In genomic region chr13:20142019-20142926, GRCh38 we compare ENCODE assay signal across 27 cellular contexts. TPM values are rescaled to one million over a fixed set of nuclear protein-coding genes. Genes with fewer than 3 reads are reported as not detected.
DNase-seq lines count a peak whose midpoint lies in the region; TF ChIP-seq lines count a peak whose summit lies in the region.
"Had no signal": no experiment of that assay in that cellular context is flagged by ENCODE, and none has a peak within 500 bp of the region (broad histone marks: within the 10 kb centered on the region; RNA-seq: fewer than 3 reads in every experiment).

No MANE protein-coding gene starts in this region.

- H3K27ac ChIP-seq in right atrium auricular region: peak overlapping the region; percentile 59 to 69
- no peak overlapping the region for H3K27ac ChIP-seq in skeletal muscle tissue (ENCODE audit: low read depth, low read length)
- H3K27ac ChIP-seq: breast epithelium, ovary, spleen, transverse colon had no signal

- no peak for TF ChIP-seq CTCF in BE2C (IDR thresholded peaks at IDR 0.05; ENCODE audit: low read depth, low read length)
- TF ChIP-seq CTCF in right atrium auricular region (IDR thresholded peaks at IDR 0.05): no peak

- H3K4me1 ChIP-seq in BE2C (no peaks in the 10 kb centered on the region), right atrium auricular region (peaks cover 0 to 17% of the 10 kb centered on the region in 2 donors), skeletal muscle tissue (ENCODE audit: control insufficient read depth in 3 of 3, insufficient read depth in 3 of 3, low read length in 3 of 3) (peaks cover 4 to 15% (median 14%) of the 10 kb centered on the region in 3 donors)
- H3K4me1 ChIP-seq: breast epithelium had no signal

- peak overlapping the region in 1 of 3 donors; percentile 33 for H3K9ac ChIP-seq in skeletal muscle tissue (ENCODE audit: low read depth in 1 of 3, low read length in 3 of 3)

- H3K4me3 ChIP-seq in BE2C (ENCODE audit: low read depth, low read length) (peak overlapping the region; percentile 28), H7 (ENCODE audit: insufficient read depth, low read depth, low read length) (no peak overlapping the region), right atrium auricular region (no peak overlapping the region), skeletal muscle tissue (ENCODE audit: low read length in 3 of 3) (peak overlapping the region in 2 of 3 donors; percentile 29 to 46)
- H3K4me3 ChIP-seq: K562, mucosa of descending colon, ovary, transverse colon had no signal

- DNase-seq in BE2C (no peak), H7 (peak; percentile 65), right atrium auricular region (ENCODE audit: low spot score) (peak; percentile 26), NCI-H146 (lab: John Stamatoyannopoulos, UW) (no peak), C1 segment of cervical spinal cord (lab: John Stamatoyannopoulos, UW) (no peak)
- DNase-seq in stimulated activated CD4-positive, alpha-beta T cell treated with anti-CD3 and anti-CD28 coated beads, Interleukin-12 subunit alpha, Interleukin-12 subunit beta, amount 100 ng/mL, for 4 hours: no peak
- DNase-seq: activated CD4-positive, CD25-positive, alpha-beta regulatory T cell treated with anti-CD3 and anti-CD28 coated beads, Interleukin-2, amount 50 U/mL, for 72 hours; activated CD8-positive, alpha-beta T cell treated with anti-CD3 and anti-CD28 coated beads for 36 hours; amygdala; CD4-positive, CD25-positive, alpha-beta regulatory T cell; DMS79 treated with DMSO at 0.1 percent for 48 hours; GF-D8; hypothalamus; mammary epithelial cell; mucosa of descending colon; NCI-H1105; NCI-H187 treated with DMSO at 0.1 percent for 48 hours; NCI-H2227 treated with DMSO at 0.1 percent for 48 hours; NCI-H526 treated with DMSO at 0.1 percent for 48 hours; ovary; PC-3; spleen; stimulated activated CD8-positive, alpha-beta memory T cell treated with anti-CD3 and anti-CD28 coated beads, Interleukin-4, amount 100 ng/mL, for 48 hours; transverse colon had no signal

- H3K36me3 ChIP-seq in BE2C: no peaks in the 10 kb centered on the region
- H3K36me3 ChIP-seq in H7 (replicated peaks; ENCODE audit: control insufficient read depth, insufficient read depth, low read length): no peaks in the 10 kb centered on the region
- no peaks in the 10 kb centered on the region for H3K36me3 ChIP-seq in right atrium auricular region
- H3K36me3 ChIP-seq in skeletal muscle tissue (ENCODE audit: control insufficient read depth in 3 of 3, insufficient read depth in 3 of 3, low read length in 3 of 3): no peaks in the 10 kb centered on the region
- H3K36me3 ChIP-seq: breast epithelium, ovary, spleen, transverse colon had no signal

- H3K27me3 ChIP-seq in BE2C (peaks cover 91% of the 10 kb centered on the region), H7 (ENCODE audit: control insufficient read depth, insufficient read depth, low read length) (peaks cover 8% of the 10 kb centered on the region), right atrium auricular region (no peaks in the 10 kb centered on the region), skeletal muscle tissue (ENCODE audit: control insufficient read depth in 3 of 3, insufficient read depth in 3 of 3, low read length in 3 of 3) (peaks cover 15 to 49% (median 49%) of the 10 kb centered on the region in 3 donors)
- H3K27me3 ChIP-seq: ovary had no signal

- H3K9me3 ChIP-seq in BE2C: no peaks in the 10 kb centered on the region
- no peaks in the 10 kb centered on the region for H3K9me3 ChIP-seq in right atrium auricular region
- H3K9me3 ChIP-seq in skeletal muscle tissue (ENCODE audit: control insufficient read depth in 3 of 3, low read length in 3 of 3): no peaks in the 10 kb centered on the region
- H3K9me3 ChIP-seq: breast epithelium, mucosa of descending colon, ovary, spleen, transverse colon had no signal

RNA-seq across cellular contexts. Expression of gene GJA3, which starts 18.6 kb away (rescaled TPM):
- polyA plus RNA-seq in BE2C (2012; ENCODE audit: insufficient read depth, insufficient read length, low read depth): not detected
- 0.03 and 0.15 TPM in 2 replicates for total RNA-seq in H7 (2014; rRNA removed; shearing (Covaris generic))
- total RNA-seq in right atrium auricular region (1 to 10 TPM; 3.2 to 8.5 TPM), skeletal muscle tissue (2.1 TPM)
- total RNA-seq: CD4-positive, CD25-positive, alpha-beta regulatory T cell; mucosa of descending colon had no signal

RNA-seq across cellular contexts. Expression of gene GJB2, which starts 50.5 kb away (rescaled TPM):
- not detected for polyA plus RNA-seq in BE2C (2012; ENCODE audit: insufficient read depth, insufficient read length, low read depth)
- 0.07 TPM in 1 of 2 replicates, not detected in the other for total RNA-seq in H7 (2014; rRNA removed; shearing (Covaris generic))
- under 1 TPM in 1 of 2 donors, not detected in 1; 0.20 TPM for total RNA-seq in right atrium auricular region
- 1.0 TPM for total RNA-seq in skeletal muscle tissue
- total RNA-seq: CD4-positive, CD25-positive, alpha-beta regulatory T cell; K562 had no signal
- polyA plus RNA-seq: CD4-positive, CD25-positive, alpha-beta regulatory T cell; K562 had no signal

Comparison
In these comparisons a context has a peak if more than half of its experiments do, and no peak if none do; other contexts are left out.
1. DNase-seq: peak in H7 (single experiment) and right atrium auricular region (single experiment); none in BE2C (single experiment), NCI-H146 (single experiment), C1 segment of cervical spinal cord (0 of 14) and stimulated activated CD4-positive, alpha-beta T cell treated with anti-CD3 and anti-CD28 coated beads, Interleukin-12 subunit alpha, Interleukin-12 subunit beta, amount 100 ng/mL, for 4 hours (single experiment).
2. H3K4me3 ChIP-seq: peak in BE2C (single experiment) and skeletal muscle tissue (2 of 3); none in H7 (single experiment) and right atrium auricular region (0 of 2).